ENCODE assay signal across 8 cellular contexts in genomic region chr17:32006957-32007462, GRCh38. TPM values are rescaled to one million over a fixed set of nuclear protein-coding genes. Genes with fewer than 3 reads are reported as not detected.
A peak's percentile ranks its signal among the peaks of the same experiment; 100 is the strongest.
DNase-seq lines count a peak whose midpoint lies in the region; ATAC-seq and TF ChIP-seq lines count a peak whose summit lies in the region.

Gene LRRC37B (plus strand): TSS chr17:32007383. CDS start chr17:32021393, 14,010 bp downstream.

- no peaks in the 10 kb centered on the region for H3K27me3 ChIP-seq in liver (ENCODE audit: control insufficient read depth in 4 of 4, insufficient read depth in 4 of 4, low read length in 3 of 4)

- peak; percentile 90 for ATAC-seq in GM19035 (IDR thresholded peaks at IDR 0.05; ENCODE audit: unreplicated experiment)
- peak; percentile 81 for ATAC-seq in HG03354 (IDR thresholded peaks at IDR 0.05; ENCODE audit: poor library complexity, severe bottlenecking, unreplicated experiment)

- DNase-seq in AG09319 (ENCODE audit: extremely low read depth, low read depth) (peak; percentile 29), NCI-H526 (lab: John Stamatoyannopoulos, UW) (peak; percentile 61 to 89)
- DNase-seq in activated CD4-positive, alpha-beta T cell treated with anti-CD3 and anti-CD28 coated beads, Interleukin-2, amount 10 ng/mL, durations not matched to agents 7 days and 5 days: peak; percentile 88
- peak; percentile 91 for DNase-seq in stimulated activated CD4-positive, alpha-beta T cell treated with anti-CD3 and anti-CD28 coated beads, Interleukin-4, amount 100 ng/mL, for 1 hour

- TF ChIP-seq CTCF in AG09319 (IDR thresholded peaks at IDR 0.05; ENCODE audit: low read depth, low read length): peak; percentile 62
- TF ChIP-seq CTCF in liver (IDR thresholded peaks at IDR 0.05; ENCODE audit: low read depth, low read length, missing input control): peak; percentile 88

- TF ChIP-seq RAD21 in liver (IDR thresholded peaks at IDR 0.05): peak; percentile 52 to 72

- CTCF ChIA-PET in activated CD4-positive, alpha-beta T cell treated with anti-CD3 and anti-CD28 coated beads, Interleukin-2, amount 10 ng/mL, durations not matched to agents 7 days and 5 days (lab: Charles Lee): interaction anchor here (0.6 to 4.0 kb wide), 17 partner anchors 8 to 497 kb away, joined by 3 to 29 read pairs (median 4); partner anchors contain the start of gene RHOT1

- H3K9ac ChIP-seq in liver (ENCODE audit: low read depth in 1 of 2, low read length in 2 of 2): peak within 1 kb of the TSS; percentile 8 to 18

- H3K4me1 ChIP-seq in liver (ENCODE audit: control insufficient read depth in 4 of 4, insufficient read depth in 4 of 4, low read length in 3 of 4): peaks cover 0 to 11% (median 10%) of the 10 kb centered on the region in 4 donors

- H3K27ac Mint-ChIP-seq in activated CD4-positive, alpha-beta T cell treated with anti-CD3 and anti-CD28 coated beads, Interleukin-2, amount 10 ng/mL, durations not matched to agents 7 days and 5 days: peak within 1 kb of the TSS; percentile 91
- H3K27ac Mint-ChIP-seq in dendritic cell treated with granulocyte-macrophage colony-stimulating factor and Interleukin-4, amounts not matched to agents 40 ng/mL and 50 ng/mL, for 4 days: peak within 1 kb of the TSS; percentile 84

- 1% methylated on average over 51 of the region's 51 CpGs for whole genome bisulfite sequencing in liver

- no peaks in the 10 kb centered on the region for H3K9me3 ChIP-seq in liver (ENCODE audit: control insufficient read depth in 4 of 4, low read length in 3 of 4)

- H3K4me1 Mint-ChIP-seq in activated CD4-positive, alpha-beta T cell treated with anti-CD3 and anti-CD28 coated beads, Interleukin-2, amount 10 ng/mL, durations not matched to agents 7 days and 5 days: peaks cover 37% of the 10 kb centered on the region
- H3K4me1 Mint-ChIP-seq in dendritic cell treated with granulocyte-macrophage colony-stimulating factor and Interleukin-4, amounts not matched to agents 40 ng/mL and 50 ng/mL, for 4 days (ENCODE audit: low read depth): peaks cover 38% of the 10 kb centered on the region

- no peaks in the 10 kb centered on the region for H3K36me3 ChIP-seq in liver (ENCODE audit: control insufficient read depth in 4 of 4, insufficient read depth in 3 of 4, low read depth in 1 of 4, low read length in 3 of 4)

- intact Hi-C loops in dendritic cell treated with granulocyte-macrophage colony-stimulating factor and Interleukin-4, amounts not matched to agents 40 ng/mL and 50 ng/mL, for 4 days (cut with micrococcal nuclease): loop anchor here (5.0 kb wide), 1 partner anchor 130 kb away; no protein-coding TSS in a partner anchor

- peak within 1 kb of the TSS; percentile 55 to 82 (median 71) for H3K4me3 ChIP-seq in liver (ENCODE audit: low read depth in 1 of 3, low read length in 3 of 3)

- H3K27me3 Mint-ChIP-seq in activated CD4-positive, alpha-beta T cell treated with anti-CD3 and anti-CD28 coated beads, Interleukin-2, amount 10 ng/mL, durations not matched to agents 7 days and 5 days: no peaks in the 10 kb centered on the region
- H3K27me3 Mint-ChIP-seq in dendritic cell treated with granulocyte-macrophage colony-stimulating factor and Interleukin-4, amounts not matched to agents 40 ng/mL and 50 ng/mL, for 4 days: peaks cover 11% of the 10 kb centered on the region

- H3K4me3 Mint-ChIP-seq in activated CD4-positive, alpha-beta T cell treated with anti-CD3 and anti-CD28 coated beads, Interleukin-2, amount 10 ng/mL, durations not matched to agents 7 days and 5 days: peak within 1 kb of the TSS; percentile 84
- H3K4me3 Mint-ChIP-seq in dendritic cell treated with granulocyte-macrophage colony-stimulating factor and Interleukin-4, amounts not matched to agents 40 ng/mL and 50 ng/mL, for 4 days: peak within 1 kb of the TSS; percentile 90

- H3K27ac ChIP-seq in liver (ENCODE audit: low read depth in 1 of 2, low read length in 2 of 2): peak within 1 kb of the TSS in 1 of 2 donors; percentile 28

- H3K9me3 Mint-ChIP-seq in activated CD4-positive, alpha-beta T cell treated with anti-CD3 and anti-CD28 coated beads, Interleukin-2, amount 10 ng/mL, durations not matched to agents 7 days and 5 days: no peaks in the 10 kb centered on the region
- H3K9me3 Mint-ChIP-seq in dendritic cell treated with granulocyte-macrophage colony-stimulating factor and Interleukin-4, amounts not matched to agents 40 ng/mL and 50 ng/mL, for 4 days: no peaks in the 10 kb centered on the region

- H3K36me3 Mint-ChIP-seq in activated CD4-positive, alpha-beta T cell treated with anti-CD3 and anti-CD28 coated beads, Interleukin-2, amount 10 ng/mL, durations not matched to agents 7 days and 5 days (ENCODE audit: low read depth): peaks cover 19% of the 10 kb centered on the region
- H3K36me3 Mint-ChIP-seq in dendritic cell treated with granulocyte-macrophage colony-stimulating factor and Interleukin-4, amounts not matched to agents 40 ng/mL and 50 ng/mL, for 4 days (ENCODE audit: low read depth): peaks cover 16% of the 10 kb centered on the region

- POLR2A ChIA-PET in activated CD4-positive, alpha-beta T cell treated with anti-CD3 and anti-CD28 coated beads, Interleukin-2, amount 10 ng/mL, durations not matched to agents 7 days and 5 days (lab: Charles Lee): interaction anchor here (0.6 to 1.4 kb wide), 2 partner anchors 131 to 160 kb away, joined by 4 to 14 read pairs; no protein-coding TSS in a partner anchor

TF ChIP-seq in liver, 16 proteins besides CTCF, POLR2A, EP300 and RAD21:
- TF ChIP-seq YY1 (IDR thresholded peaks at IDR 0.05) (peak; percentile 20), FOXA2 (IDR thresholded peaks at IDR 0.05) (no peak), EGR1 (IDR thresholded peaks at IDR 0.05; ENCODE audit: low read depth in 2 of 2) (peak in 1 of 2 donors; percentile 43)
- TF ChIP-seq, protein P1, sequence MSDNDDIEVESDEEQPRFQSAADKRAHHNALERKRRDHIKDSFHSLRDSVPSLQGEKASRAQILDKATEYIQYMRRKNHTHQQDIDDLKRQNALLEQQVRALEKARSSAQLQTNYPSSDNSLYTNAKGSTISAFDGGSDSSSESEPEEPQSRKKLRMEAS (IDR thresholded peaks at IDR 0.05): no peak

RNA-seq across cellular contexts. Expression of gene LRRC37B, which starts in this region (rescaled TPM):
- 10 to 100 TPM; 33.0 to 36.3 TPM for total RNA-seq in activated CD4-positive, alpha-beta T cell treated with anti-CD3 and anti-CD28 coated beads, Interleukin-2, amount 10 ng/mL, durations not matched to agents 7 days and 5 days
- 1 to 10 TPM; 5.9 TPM for total RNA-seq in liver
- polyA plus RNA-seq in liver: 1 to 10 TPM; 1.5 to 3.1 TPM

Comparison
In these comparisons a context has a peak if more than half of its experiments do, and no peak if none do; other contexts are left out.
1. RNA of gene LRRC37B (total RNA-seq): 33.0 to 36.3 TPM in activated CD4-positive, alpha-beta T cell treated with anti-CD3 and anti-CD28 coated beads, Interleukin-2, amount 10 ng/mL, durations not matched to agents 7 days and 5 days; 5.9 TPM in liver; every median in the first group is over 4 times any median in the second.
2. DNase-seq: peak in every context shown above with its lines; median percentile 91 in stimulated activated CD4-positive, alpha-beta T cell treated with anti-CD3 and anti-CD28 coated beads, Interleukin-4, amount 100 ng/mL, for 1 hour; 88 in activated CD4-positive, alpha-beta T cell treated with anti-CD3 and anti-CD28 coated beads, Interleukin-2, amount 10 ng/mL, durations not matched to agents 7 days and 5 days; 75 in NCI-H526; 29 in AG09319.